9 cellular contexts compared by ENCODE assay signal in genomic region chr11:113690619-113691569, GRCh38. TPM values are rescaled to one million over a fixed set of nuclear protein-coding genes. Genes with fewer than 3 reads are reported as not detected.
A peak's percentile ranks its signal among the peaks of the same experiment; 100 is the strongest.
DNase-seq lines count a peak whose midpoint lies in the region; ATAC-seq, FAIRE-seq and TF ChIP-seq lines count a peak whose summit lies in the region.
"Had no signal": no experiment of that assay in that cellular context is flagged by ENCODE, and none has a peak within 500 bp of the region (broad histone marks: within the 10 kb centered on the region; RNA-seq: fewer than 3 reads in every experiment).

No MANE protein-coding gene starts in this region.

- no peaks in the 10 kb centered on the region for H3F3A ChIP-seq in smooth muscle cell (ENCODE audit: low read depth)

- WGBS in A549 (ENCODE audit: missing lambda C conversion rate) = 64% methylated on average over 9 of the region's 15 CpGs
- 46% methylated on average over 15 of the region's 15 CpGs for WGBS in smooth muscle cell (ENCODE audit: low lambda C conversion rate)

- TF ChIP-seq RAD21 in A549 (conservative IDR thresholded peaks at IDR 0.05 in 1 of 2, IDR thresholded peaks at IDR 0.05 in 1 of 2) = no peak; a peak in 1 of 5 replicates

- TF ChIP-seq POLR2A in A549 (IDR thresholded peaks at IDR 0.05; ENCODE audit: low read length) = no peak

- H3K4me3 ChIP-seq in A549 (no peak overlapping the region), fibroblast of mammary gland (ENCODE audit: control insufficient read depth, low read depth, low read length) (no peak overlapping the region), smooth muscle cell (no peak overlapping the region)
- H3K4me3 ChIP-seq: HAP-1 had no signal

- no peak for TF ChIP-seq EP300 in A549 (IDR thresholded peaks at IDR 0.05)

- H3K4me1 ChIP-seq in A549 (peaks cover 18% of the 10 kb centered on the region), smooth muscle cell (ENCODE audit: low read depth) (no peaks in the 10 kb centered on the region)
- H3K4me1 ChIP-seq: HAP-1 had no signal

- no peaks in the 10 kb centered on the region for H3K79me2 ChIP-seq in smooth muscle cell (ENCODE audit: low read depth)

- peak overlapping the region; percentile 76 to 84 for H3K27ac ChIP-seq in A549
- peak overlapping the region; percentile 82 for H3K27ac ChIP-seq in RWPE1
- H3K27ac ChIP-seq in smooth muscle cell (ENCODE audit: low read depth) = peak overlapping the region; percentile 54

- POLR2A ChIA-PET in A549 (lab: Yijun Ruan, JAX) = no interaction called here
- POLR2A ChIA-PET in RWPE1 (lab: Yijun Ruan, JAX; ENCODE audit: low non-redundant PET) = interaction anchor here (0.6 kb wide), 1 partner anchor 14 kb away, joined by 3 read pairs; no protein-coding TSS in a partner anchor

- DNase-seq in A549 (ENCODE audit: low read depth in 1 of 2, low spot score in 1 of 2) (peak; percentile 70 to 84), RWPE1 (ENCODE audit: low spot score) (peak; percentile 94), fibroblast of mammary gland (ENCODE audit: low read depth) (peak; percentile 64), smooth muscle cell (lab: John Stamatoyannopoulos, UW; ENCODE audit: unreplicated experiment) (no peak), activated gamma-delta T cell treated with Interleukin-2 at 50 U/mL for 16 hours (no peak), amniotic stem cell (lab: John Stamatoyannopoulos, UW) (no peak)

- no peak for FAIRE-seq in A549 (lab: Jason Lieb, UNC)

- H4K20me1 ChIP-seq in smooth muscle cell (ENCODE audit: low read depth) = no peaks in the 10 kb centered on the region

- TF ChIP-seq CTCF in A549 (IDR thresholded peaks at IDR 0.05) = peak; percentile 38
- peak; percentile 81 for TF ChIP-seq CTCF in GM12872 (IDR thresholded peaks at IDR 0.05; ENCODE audit: insufficient read depth, low read depth, low read length)
- peak; percentile 19 for TF ChIP-seq CTCF in RWPE1 (conservative IDR thresholded peaks at IDR 0.05; ENCODE audit: low read depth)
- peak; percentile 15 for TF ChIP-seq CTCF in fibroblast of mammary gland (conservative IDR thresholded peaks at IDR 0.05; ENCODE audit: control insufficient read depth, insufficient read depth, low read depth, low read length)
- peak; percentile 44 for TF ChIP-seq CTCF in smooth muscle cell (IDR thresholded peaks at IDR 0.05; ENCODE audit: borderline replicate concordance, insufficient read depth, poor library complexity, severe bottlenecking)

- ATAC-seq in A549 = peak; percentile 98 to 99
- ATAC-seq in GM18868 (IDR thresholded peaks at IDR 0.05; ENCODE audit: unreplicated experiment) = no peak

- CTCF ChIA-PET in A549 (lab: Yijun Ruan, JAX) (no interaction called here), RWPE1 (lab: Yijun Ruan, JAX) (interaction anchor here (1.0 kb wide), 1 partner anchor 105 kb away, joined by 3 read pairs; no protein-coding TSS in a partner anchor)

- no peaks in the 10 kb centered on the region for H3K36me3 ChIP-seq in smooth muscle cell (ENCODE audit: low read depth)
- H3K36me3 ChIP-seq: HAP-1 had no signal

- H3K9me3 ChIP-seq in A549 (no peaks in the 10 kb centered on the region), smooth muscle cell (replicated peaks; ENCODE audit: low read depth) (no peaks in the 10 kb centered on the region)
- H3K9me3 ChIP-seq: HAP-1 had no signal

- peak overlapping the region; percentile 74 for H3K4me2 ChIP-seq in A549
- H3K4me2 ChIP-seq in smooth muscle cell = peak overlapping the region; percentile 43

- no peaks in the 10 kb centered on the region for H3K27me3 ChIP-seq in smooth muscle cell (ENCODE audit: low read depth)

- no peak overlapping the region for H2AFZ ChIP-seq in smooth muscle cell (ENCODE audit: low read depth)

- peak overlapping the region; percentile 52 for H3K9ac ChIP-seq in smooth muscle cell (ENCODE audit: low read depth)

TF ChIP-seq in A549, 52 proteins besides CTCF, POLR2A, EP300 and RAD21:
- TF ChIP-seq MAX (IDR thresholded peaks at IDR 0.05) = peak; percentile 66; the same call in 1 of the 2 replicates
- no peak for TF ChIP-seq FOSL2 (IDR thresholded peaks at IDR 0.05)
- peak; percentile 79 for TF ChIP-seq FOSL2 (CRISPR knock-in tag; IDR thresholded peaks at IDR 0.05)
- peak; percentile 26 for TF ChIP-seq MAFK (IDR thresholded peaks at IDR 0.05; ENCODE audit: partially characterized antibody)
- no peak for TF ChIP-seq FOXS1 (CRISPR knock-in tag; IDR thresholded peaks at IDR 0.05)
- no peak for TF ChIP-seq CHD2 (IDR thresholded peaks at IDR 0.05; ENCODE audit: low read length, partially characterized antibody)
- peak; percentile 43; the same call in 1 of the 2 replicates for TF ChIP-seq USF2 (IDR thresholded peaks at IDR 0.05)
- no peak for TF ChIP-seq NFE2L2 (conservative IDR thresholded peaks at IDR 0.05; ENCODE audit: low read length)

RNA-seq across cellular contexts. Expression of gene TMPRSS5, which starts 15.2 kb away (rescaled TPM):
- polyA plus RNA-seq in A549 (2011; rRNA removed) = 0.12 and 0.15 TPM in 2 replicates
- 0.19 and 0.26 TPM in 2 replicates for polyA plus RNA-seq in A549 (2012; cell fraction: cytosol; rRNA removed)
- 1.7 and 1.9 TPM in 2 replicates for polyA plus RNA-seq in A549 (2012; cell fraction: nucleus; rRNA removed)
- 0.12 to 0.30 TPM (median 0.18 TPM) in 3 replicates for polyA plus RNA-seq in A549 (2017; fragmentation: RNase III; extraction: RNeasy Plus Mini Kit Qiagen cat#74134 plus additional on column Dnase treatment)
- polyA minus RNA-seq in A549 (2011; rRNA and poly(A)+ RNA removed) = 0.17 and 0.19 TPM in 2 replicates
- 1.4 TPM in 1 of 2 replicates, not detected in the other for total RNA-seq in smooth muscle cell
- 0.13 and 0.43 TPM in 2 replicates for polyA plus RNA-seq in smooth muscle cell

Comparison
In these comparisons a context has a peak if more than half of its experiments do, and no peak if none do; other contexts are left out.
1. DNase-seq: peak in A549 (2 of 2), RWPE1 (single experiment) and fibroblast of mammary gland (single experiment); none in smooth muscle cell (single experiment), activated gamma-delta T cell treated with Interleukin-2 at 50 U/mL for 16 hours (single experiment) and amniotic stem cell (single experiment).
2. CTCF ChIP-seq: peak in every context shown above with its lines; median percentile 81 in GM12872; 44 in smooth muscle cell; 38 in A549; 19 in RWPE1; 15 in fibroblast of mammary gland.
3. Peak in every context shown above with its lines, with median percentiles within 50 percentile points of each other: H3K27ac ChIP-seq.